18 cellular contexts compared by ENCODE assay signal in genomic region chr3:82978368-82978767, GRCh38.
A peak's percentile ranks its signal among the peaks of the same experiment; 100 is the strongest.
DNase-seq lines count a peak whose midpoint lies in the region; ATAC-seq and TF ChIP-seq lines count a peak whose summit lies in the region.
"Had no signal": no experiment of that assay in that cellular context is flagged by ENCODE, and none has a peak within 500 bp of the region (broad histone marks: within the 10 kb centered on the region; RNA-seq: fewer than 3 reads in every experiment).

No MANE protein-coding gene starts in this region.

- intact Hi-C loops in OCI-LY7 (cut with micrococcal nuclease; ENCODE audit: unreplicated experiment): no loop called here

- H3K4me3 ChIP-seq in OCI-LY7 (ENCODE audit: low read depth, low read length, poor library complexity, severe bottlenecking): no peak overlapping the region
- H3K4me3 ChIP-seq: BLaER1 treated with 17β-estradiol and CSF1 and Interleukin-3, amounts not matched to agents 10 nM and 100 nM; HAP-1 had no signal

- CTCF ChIA-PET in OCI-LY7 (lab: Charles Lee; ENCODE audit: unreplicated experiment): no interaction called here

- no peaks in the 10 kb centered on the region for H4K20me1 ChIP-seq in OCI-LY7 (ENCODE audit: insufficient read depth, low read length)
- H4K20me1 ChIP-seq: BLaER1 treated with 17β-estradiol and CSF1 and Interleukin-3, amounts not matched to agents 10 nM and 100 nM had no signal

- peaks cover 7% of the 10 kb centered on the region; the same call in 1 of the 2 replicates for H3K9me3 ChIP-seq in OCI-LY7 (ENCODE audit: low read length)
- H3K9me3 ChIP-seq: BLaER1 treated with 17β-estradiol and CSF1 and Interleukin-3, amounts not matched to agents 10 nM and 100 nM; HAP-1 had no signal

- no peaks in the 10 kb centered on the region for H3K4me1 ChIP-seq in OCI-LY7 (ENCODE audit: insufficient read depth, low read length, poor library complexity, severe bottlenecking)
- H3K4me1 ChIP-seq: HAP-1 had no signal

- DNase-seq in NCI-H2171 treated with DMSO at 0.1 percent for 48 hours (lab: John Stamatoyannopoulos, UW) (peak; percentile 8), NCI-H2171 (lab: John Stamatoyannopoulos, UW) (no peak), OCI-LY7 (ENCODE audit: low spot score) (no peak), foreskin melanocyte (peak; percentile 88), NCI-H526 treated with DMSO at 0.1 percent for 48 hours (lab: John Stamatoyannopoulos, UW) (no peak), NCI-H1694 (lab: John Stamatoyannopoulos, UW) (no peak), NCI-H1105 treated with DMSO at 0.1 percent for 48 hours (lab: John Stamatoyannopoulos, UW) (no peak)
- DNase-seq: CD8-positive, alpha-beta memory T cell; EL; NCI-H1417 treated with DMSO at 0.1 percent for 48 hours; NCI-H2029; NCI-H748 treated with DMSO at 0.1 percent for 48 hours; PC-3; SW 1271 had no signal

- no TSS peak for BruUV-seq in OCI-LY7 (replicated peaks; lab: Mats Ljungman, UMichigan)

- H3K79me2 ChIP-seq in OCI-LY7 (ENCODE audit: insufficient read depth, low read depth, low read length): no peaks in the 10 kb centered on the region

- 0 out of 2 replicates have a peak overlapping the region, but pooled peaks have one; percentile 5 for H2AFZ ChIP-seq in OCI-LY7 (ENCODE audit: low read length)

- ATAC-seq in GM18498 (IDR thresholded peaks at IDR 0.05; ENCODE audit: unreplicated experiment): no peak
- ATAC-seq: PC-3 had no signal

- no peak for TF ChIP-seq CTCF in OCI-LY7 (conservative IDR thresholded peaks at IDR 0.05; ENCODE audit: low read length)

- POLR2A ChIA-PET in OCI-LY7 (lab: Charles Lee): no interaction called here

- H3K27ac ChIP-seq in OCI-LY7 (ENCODE audit: low read depth, low read length, poor library complexity, severe bottlenecking): no peak overlapping the region
- H3K27ac ChIP-seq: BLaER1 treated with 17β-estradiol and CSF1 and Interleukin-3, amounts not matched to agents 10 nM and 100 nM; RWPE1 had no signal

- H3K36me3 ChIP-seq in OCI-LY7 (ENCODE audit: insufficient read depth, low read length): no peaks in the 10 kb centered on the region
- H3K36me3 ChIP-seq: BLaER1 treated with 17β-estradiol and CSF1 and Interleukin-3, amounts not matched to agents 10 nM and 100 nM; HAP-1 had no signal

- H3K4me2 ChIP-seq in OCI-LY7 (ENCODE audit: low read length): no peak overlapping the region
- H3K4me2 ChIP-seq: BLaER1 treated with 17β-estradiol and CSF1 and Interleukin-3, amounts not matched to agents 10 nM and 100 nM had no signal

- no peaks in the 10 kb centered on the region for H3K9me2 ChIP-seq in OCI-LY7 (ENCODE audit: insufficient read depth, low read length)

Comparison
In these comparisons a context has a peak if more than half of its experiments do, and no peak if none do; other contexts are left out.
1. DNase-seq: peak in NCI-H2171 treated with DMSO at 0.1 percent for 48 hours (single experiment) and foreskin melanocyte (single experiment); none in NCI-H2171 (single experiment), OCI-LY7 (single experiment), NCI-H526 treated with DMSO at 0.1 percent for 48 hours (single experiment), NCI-H1694 (single experiment) and NCI-H1105 treated with DMSO at 0.1 percent for 48 hours (single experiment).